Comparison of ENCODE assay signal across 31 cellular contexts in genomic region chr5:146820987-146821386, GRCh38. TPM values are rescaled to one million over a fixed set of nuclear protein-coding genes. Genes with fewer than 3 reads are reported as not detected.
"Had no signal": no experiment of that assay in that cellular context is flagged by ENCODE, and none has a peak within 500 bp of the region (broad histone marks: within the 10 kb centered on the region; RNA-seq: fewer than 3 reads in every experiment).

No MANE protein-coding gene starts in this region.

- H2AFZ ChIP-seq: neural progenitor cell, parathyroid adenoma had no signal

- H3K9me3 ChIP-seq: ovary, psoas muscle, spleen, stomach, thoracic aorta, thyroid gland, tibial nerve, upper lobe of left lung, vagina had no signal

- H3K4me1 Mint-ChIP-seq: nephron; neural progenitor cell; stimulated activated naive B cell treated with anti-CD40 and anti-IgM and Interleukin-4, amounts not matched to agents 10 μg/mL and 1 μg/mL and 100 μg/mL, for 72 hours had no signal

- DNase-seq: natural killer cell; occipital lobe; ovary; posterior cingulate gyrus; psoas muscle; right cardiac atrium; spleen; stimulated activated CD4-positive, alpha-beta T cell treated with anti-CD3 and anti-CD28 coated beads, Interleukin-12 subunit alpha, Interleukin-12 subunit beta, amount 100 ng/mL, for 4 hours; stimulated activated CD4-positive, alpha-beta T cell treated with anti-CD3 and anti-CD28 coated beads, Interleukin-1b, Interleukin-23, amount 100 ng/mL, for 48 hours; stimulated activated CD4-positive, alpha-beta T cell treated with anti-CD3 and anti-CD28 coated beads, Interleukin-4, amount 100 ng/mL, for 1 hour; stimulated activated CD4-positive, alpha-beta T cell treated with anti-CD3 and anti-CD28 coated beads, Interleukin-4, amount 100 ng/mL, for 4 hours; stimulated activated CD8-positive, alpha-beta memory T cell treated with anti-CD3 and anti-CD28 coated beads, Interleukin-4, amount 100 ng/mL, for 48 hours; stimulated activated naive B cell treated with anti-CD40 and anti-IgM and Interleukin-4, amounts not matched to agents 10 μg/mL and 1 μg/mL and 100 μg/mL, for 72 hours; stimulated activated naive CD4-positive, alpha-beta T cell treated with Interleukin-2 at 50 U/mL for 16 hours; stomach; thyroid gland; trophoblast cell; upper lobe of left lung had no signal

- FAIRE-seq: urothelium cell line had no signal

- H3K27me3 ChIP-seq: neural progenitor cell, ovary, spleen, stomach, thyroid gland, tibial nerve, upper lobe of left lung, vagina had no signal

- H3K4me3 ChIP-seq: neural progenitor cell, ovary, psoas muscle, skin epidermis, smooth muscle cell, spleen, stomach, thoracic aorta, thyroid gland, tibial nerve, upper lobe of left lung, vagina had no signal

- H3K9me3 Mint-ChIP-seq: natural killer cell; nephron; neural progenitor cell; stimulated activated naive CD8-positive, alpha-beta T cell treated with anti-CD3 and anti-CD28 coated beads, Interleukin-15, Interleukin-2, amounts not matched to agents 100 ng/mL and 50 ng/mL, for 24 hours had no signal

- H3K4me2 ChIP-seq: neural progenitor cell, smooth muscle cell had no signal

- H3K27ac ChIP-seq: neural progenitor cell, ovary, parathyroid adenoma, psoas muscle, skin epidermis, spleen, stomach, thoracic aorta, thyroid gland, tibial nerve, upper lobe of left lung, vagina had no signal

- ATAC-seq: psoas muscle; right cardiac atrium; sciatic nerve; stimulated activated naive B cell treated with anti-CD40 and anti-IgM and Interleukin-4, amounts not matched to agents 10 μg/mL and 1 μg/mL and 100 μg/mL, for 72 hours had no signal

- H3K9ac ChIP-seq: neural progenitor cell, parathyroid adenoma had no signal

- H3K4me1 ChIP-seq: psoas muscle, spleen, thyroid gland, upper lobe of left lung, vagina had no signal

- H3K27ac Mint-ChIP-seq: natural killer cell; nephron; neural progenitor cell; progenitor cell of endocrine pancreas; stimulated activated naive B cell treated with anti-CD40 and anti-IgM and Interleukin-4, amounts not matched to agents 10 μg/mL and 1 μg/mL and 100 μg/mL, for 72 hours; stimulated activated naive CD8-positive, alpha-beta T cell treated with anti-CD3 and anti-CD28 coated beads, Interleukin-15, Interleukin-2, amounts not matched to agents 100 ng/mL and 50 ng/mL, for 24 hours had no signal

- H3K36me3 Mint-ChIP-seq: natural killer cell; neural progenitor cell; stimulated activated naive B cell treated with anti-CD40 and anti-IgM and Interleukin-4, amounts not matched to agents 10 μg/mL and 1 μg/mL and 100 μg/mL, for 72 hours had no signal

- H3K36me3 ChIP-seq: neural progenitor cell, ovary, spleen, stomach, thoracic aorta, thyroid gland, tibial nerve, upper lobe of left lung, vagina had no signal

- H3K4me3 Mint-ChIP-seq: natural killer cell; nephron; neural progenitor cell; stimulated activated naive B cell treated with anti-CD40 and anti-IgM and Interleukin-4, amounts not matched to agents 10 μg/mL and 1 μg/mL and 100 μg/mL, for 72 hours; stimulated activated naive CD8-positive, alpha-beta T cell treated with anti-CD3 and anti-CD28 coated beads, Interleukin-15, Interleukin-2, amounts not matched to agents 100 ng/mL and 50 ng/mL, for 24 hours had no signal

- H3K27me3 Mint-ChIP-seq: stimulated activated naive B cell treated with anti-CD40 and anti-IgM and Interleukin-4, amounts not matched to agents 10 μg/mL and 1 μg/mL and 100 μg/mL, for 72 hours; stimulated activated naive CD8-positive, alpha-beta T cell treated with anti-CD3 and anti-CD28 coated beads, Interleukin-15, Interleukin-2, amounts not matched to agents 100 ng/mL and 50 ng/mL, for 24 hours had no signal

RNA-seq across cellular contexts. Expression of gene PPP2R2B, which starts 57.6 kb away (rescaled TPM):
- total RNA-seq: osteoblast had no signal
